8 cellular contexts compared by ENCODE assay signal in genomic region chr10:132065491-132066105, GRCh38. TPM values are rescaled to one million over a fixed set of nuclear protein-coding genes. Genes with fewer than 3 reads are reported as not detected.
DNase-seq lines count a peak whose midpoint lies in the region; ATAC-seq and TF ChIP-seq lines count a peak whose summit lies in the region.

Gene JAKMIP3, plus strand, starts transcription at chr10:132065946. Its CDS starts 38,863 bp downstream, at chr10:132104809.

- no peaks in the 10 kb centered on the region for H3K9me3 Mint-ChIP-seq in mesothelial cell of epicardium

- WGBS in esophagus, 2 donors = 4 to 5% methylated on average over 35 of the region's 35 CpGs
- 5 to 12% methylated on average over 22 to 30 of the region's 35 CpGs for WGBS in thyroid gland, 2 donors

- H3K36me3 ChIP-seq in esophagus (ENCODE audit: control insufficient read depth in 2 of 2, insufficient read depth in 2 of 2, low read length in 1 of 2) = no peaks in the 10 kb centered on the region
- no peaks in the 10 kb centered on the region for H3K36me3 ChIP-seq in thyroid gland

- peak within 1 kb of the TSS; percentile 33 for H3K27ac ChIP-seq in esophagus (ENCODE audit: low read depth in 2 of 2, low read length in 1 of 2)
- H3K27ac ChIP-seq in thyroid gland = peak within 1 kb of the TSS; percentile 26 to 89 (median 66)

- no peaks in the 10 kb centered on the region for H3K9me3 ChIP-seq in esophagus (ENCODE audit: control insufficient read depth in 2 of 2, insufficient read depth in 1 of 2, low read depth in 1 of 2, low read length in 1 of 2)
- H3K9me3 ChIP-seq in thyroid gland = no peaks in the 10 kb centered on the region

- H3K27ac Mint-ChIP-seq in mesothelial cell of epicardium = peak within 1 kb of the TSS; percentile 96

- H3K27me3 Mint-ChIP-seq in mesothelial cell of epicardium (ENCODE audit: low read depth) = peaks cover 27% of the 10 kb centered on the region

- H3K4me3 Mint-ChIP-seq in mesothelial cell of epicardium = peak within 1 kb of the TSS; percentile 73

- intact Hi-C loops in thyroid gland (cut with DNase I) = no loop called here

- TF ChIP-seq POLR2A in thyroid gland (IDR thresholded peaks at IDR 0.05) (peak in 1 of 2 donors; percentile 56), GM18505 (IDR thresholded peaks at IDR 0.05; ENCODE audit: borderline replicate concordance, extremely low read depth, insufficient read depth, insufficient read length) (no peak)

- H3K4me3 ChIP-seq in esophagus (ENCODE audit: low read depth in 1 of 2, low read length in 2 of 2) = peak within 1 kb of the TSS; percentile 44 to 46
- peak within 1 kb of the TSS in 2 of 3 donors; percentile 21 to 31 for H3K4me3 ChIP-seq in thyroid gland (replicated peaks in 1 of 3)

- ATAC-seq in GM18505 (IDR thresholded peaks at IDR 0.05; ENCODE audit: unreplicated experiment) = no peak

- H3K36me3 Mint-ChIP-seq in mesothelial cell of epicardium = no peaks in the 10 kb centered on the region

- peaks cover 4 to 9% of the 10 kb centered on the region in 2 donors for H3K4me1 ChIP-seq in esophagus (ENCODE audit: control insufficient read depth in 2 of 2, insufficient read depth in 2 of 2, low read length in 1 of 2)
- peaks cover 5 to 9% of the 10 kb centered on the region in 2 donors for H3K4me1 ChIP-seq in thyroid gland

- H3K27me3 ChIP-seq in esophagus (ENCODE audit: control insufficient read depth in 1 of 2, insufficient read depth in 2 of 2, low read length in 2 of 2) = no peaks in the 10 kb centered on the region
- H3K27me3 ChIP-seq in thyroid gland = no peaks in the 10 kb centered on the region

- TF ChIP-seq CTCF in mesothelial cell of epicardium (IDR thresholded peaks at IDR 0.05; ENCODE audit: unreplicated experiment) (no peak), thyroid gland (IDR thresholded peaks at IDR 0.05) (no peak)

- peak; percentile 87 for DNase-seq in GM04504 (ENCODE audit: low read depth)
- peak; percentile 88 for DNase-seq in SW480 (ENCODE audit: low spot score)
- peak in 1 of 2 experiments; percentile 66 for DNase-seq in mesothelial cell of epicardium (ENCODE audit: low spot score in 2 of 2, unreplicated experiment in 2 of 2)
- peak; percentile 69 to 76 for DNase-seq in thyroid gland
- DNase-seq in activated gamma-delta T cell treated with Interleukin-2 at 50 U/mL for 16 hours = no peak
- no peak for DNase-seq in stimulated activated CD4-positive, alpha-beta T cell treated with anti-CD3 and anti-CD28 coated beads, Interleukin-4, amount 100 ng/mL, for 4 hours

- peaks cover 12% of the 10 kb centered on the region for H3K4me1 Mint-ChIP-seq in mesothelial cell of epicardium

RNA-seq across cellular contexts. Expression of gene JAKMIP3, which starts in this region (rescaled TPM):
- polyA plus RNA-seq in esophagus = under 1 TPM; 0.09 to 0.12 TPM
- 1.2 to 1.4 TPM (median 1.3 TPM) in 3 replicates for total RNA-seq in mesothelial cell of epicardium
- 1 to 10 TPM; 1.1 to 3.0 (median 1.6) TPM for total RNA-seq in thyroid gland

Comparison
In these comparisons a context has a peak if more than half of its experiments do, and no peak if none do; other contexts are left out.
1. DNase-seq: peak in GM04504 (single experiment), SW480 (single experiment) and thyroid gland (2 of 2); none in activated gamma-delta T cell treated with Interleukin-2 at 50 U/mL for 16 hours (single experiment) and stimulated activated CD4-positive, alpha-beta T cell treated with anti-CD3 and anti-CD28 coated beads, Interleukin-4, amount 100 ng/mL, for 4 hours (0 of 2).